Comparison of ENCODE assay signal across 8 cellular contexts in the genomic region with DNA sequence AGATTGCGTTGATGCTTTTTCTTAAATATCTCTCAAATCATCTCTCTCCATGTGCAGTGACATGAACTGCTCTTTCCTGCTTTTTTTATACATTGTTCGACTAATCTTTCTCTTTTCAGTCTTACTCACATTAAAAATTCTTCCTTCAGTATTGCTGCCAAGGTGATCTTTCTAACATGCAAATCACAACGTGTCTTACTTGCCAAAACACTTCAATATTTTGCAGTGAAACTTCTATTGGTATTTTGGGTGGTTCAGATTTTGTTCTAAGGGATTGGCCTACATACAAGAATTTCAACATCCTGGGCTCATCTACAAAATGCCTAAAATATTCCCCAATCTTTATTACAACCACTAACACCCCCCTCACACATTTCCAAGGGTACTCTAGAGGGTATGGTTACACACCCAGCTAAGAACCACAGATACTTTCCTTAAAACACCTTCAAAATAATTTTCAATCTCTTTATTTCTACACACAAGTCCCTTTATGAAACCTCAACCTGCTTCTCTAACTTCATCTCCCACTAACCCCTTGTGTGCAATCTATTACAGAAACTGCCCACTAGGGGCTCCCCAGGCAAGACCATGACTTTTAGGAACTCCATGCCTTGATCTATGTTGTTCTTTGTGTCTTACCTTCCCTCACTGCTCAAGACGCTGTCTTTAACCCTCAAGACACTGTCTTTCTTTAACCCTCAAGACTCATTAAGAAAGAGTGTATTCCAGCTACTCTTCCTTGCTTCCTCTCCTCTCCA. TPM values are rescaled to one million over a fixed set of nuclear protein-coding genes. Genes with fewer than 3 reads are reported as not detected.
DNase-seq lines count a peak whose midpoint lies in the region; ATAC-seq and TF ChIP-seq lines count a peak whose summit lies in the region.

No MANE protein-coding gene starts in this region.

- H3K4me3 ChIP-seq in cardiac muscle cell: no peak overlapping the region
- H3K4me3 ChIP-seq in heart left ventricle: no peak overlapping the region
- H3K4me3 ChIP-seq in cardiac fibroblast (replicated peaks in 1 of 2; ENCODE audit: low read depth in 2 of 2, low read length in 2 of 2): no peak overlapping the region
- H3K4me3 ChIP-seq in tibial nerve: no peak overlapping the region
- no peak overlapping the region for H3K4me3 ChIP-seq in adrenal gland

- H3K27me3 ChIP-seq in cardiac muscle cell (no peaks in the 10 kb centered on the region), heart left ventricle (no peaks in the 10 kb centered on the region), tibial nerve (no peaks in the 10 kb centered on the region), adrenal gland (no peaks in the 10 kb centered on the region)

- no peak overlapping the region for H3K27ac ChIP-seq in cardiac muscle cell
- peak overlapping the region in 1 of 12 donors; percentile 19 for H3K27ac ChIP-seq in heart left ventricle
- H3K27ac ChIP-seq in tibial nerve: peak overlapping the region in 3 of 4 donors; percentile 8 to 49 (median 19)
- no peak overlapping the region for H3K27ac ChIP-seq in adrenal gland

- intact Hi-C loops in heart left ventricle (cut with DNase I) (no loop called here), adrenal gland (cut with DNase I) (no loop called here)

- WGBS in heart left ventricle, 4 donors: 60 to 71% (median 63%) methylated on average over 4 of the region's 4 CpGs
- WGBS in tibial nerve, 2 donors: 49 to 51% methylated on average over 4 of the region's 4 CpGs
- WGBS in adrenal gland, 4 donors: 53 to 60% (median 58%) methylated on average over 4 of the region's 4 CpGs

- H3K9me3 ChIP-seq in cardiac muscle cell (ENCODE audit: low read depth): no peaks in the 10 kb centered on the region
- H3K9me3 ChIP-seq in heart left ventricle: peaks cover 0 to 1% (median 0%) of the 10 kb centered on the region in 12 donors
- no peaks in the 10 kb centered on the region for H3K9me3 ChIP-seq in tibial nerve
- H3K9me3 ChIP-seq in adrenal gland (replicated peaks in 1 of 3): no peaks in the 10 kb centered on the region

- H3K4me1 ChIP-seq in cardiac muscle cell (ENCODE audit: low read depth) (no peaks in the 10 kb centered on the region), heart left ventricle (peaks cover 0 to 9% (median 0%) of the 10 kb centered on the region in 12 donors), tibial nerve (peaks cover 0 to 22% (median 0%) of the 10 kb centered on the region in 4 donors), adrenal gland (replicated peaks in 1 of 2) (no peaks in the 10 kb centered on the region)

- TF ChIP-seq EP300 in tibial nerve (IDR thresholded peaks at IDR 0.05): no peak

- TF ChIP-seq CTCF in cardiac muscle cell (IDR thresholded peaks at IDR 0.05; ENCODE audit: low read depth, low read length): peak; percentile 52
- peak in 4 of 12 donors; percentile 16 to 32 (median 26) for TF ChIP-seq CTCF in heart left ventricle (IDR thresholded peaks at IDR 0.05)
- peak; percentile 54 for TF ChIP-seq CTCF in cardiac fibroblast (IDR thresholded peaks at IDR 0.05; ENCODE audit: low read depth, low read length)
- TF ChIP-seq CTCF in tibial nerve (IDR thresholded peaks at IDR 0.05): peak in 1 of 5 experiments; percentile 39
- TF ChIP-seq CTCF in adrenal gland (IDR thresholded peaks at IDR 0.05): no peak

- TF ChIP-seq POLR2A in heart left ventricle (IDR thresholded peaks at IDR 0.05) (no peak), tibial nerve (IDR thresholded peaks at IDR 0.05) (no peak), adrenal gland (IDR thresholded peaks at IDR 0.05) (no peak)

- DNase-seq in cardiac muscle cell (ENCODE audit: low read depth in 1 of 2, low spot score in 1 of 2): peak in 1 of 2 donors; percentile 47
- DNase-seq in heart left ventricle: no peak
- DNase-seq in cardiac fibroblast (ENCODE audit: low read depth in 2 of 2): peak in 1 of 2 donors; percentile 52
- DNase-seq in tibial nerve (ENCODE audit: low spot score in 2 of 2): no peak
- no peak for DNase-seq in activated naive CD4-positive, alpha-beta T cell (lab: John Stamatoyannopoulos, UW)
- no peak for DNase-seq in adrenal gland
- no peak for DNase-seq in NCI-H2107 (lab: John Stamatoyannopoulos, UW)

- H3K36me3 ChIP-seq in cardiac muscle cell (no peaks in the 10 kb centered on the region), heart left ventricle (no peaks in the 10 kb centered on the region), tibial nerve (no peaks in the 10 kb centered on the region), adrenal gland (replicated peaks in 1 of 2) (no peaks in the 10 kb centered on the region)

- ATAC-seq in heart left ventricle: no peak
- peak; percentile 64 for ATAC-seq in HG03558 (IDR thresholded peaks at IDR 0.05; ENCODE audit: extremely low read depth, unreplicated experiment)

RNA-seq across cellular contexts. Expression of a gene that starts 50.9 kb away (rescaled TPM):
- total RNA-seq in cardiac muscle cell: 155 and 216 TPM in 2 replicates
- polyA plus RNA-seq in cardiac muscle cell: 107 and 159 TPM in 2 replicates
- total RNA-seq in heart left ventricle: 1,000 to 10,000 TPM in 1 of 9 donors, 100 to 1,000 TPM in 3, 10 to 100 TPM in 5; 34.5 to 1,075 (median 97.4) TPM
- 100 to 1,000 TPM in 1 of 2 donors, 10 to 100 TPM in 1; 17.6 to 241 TPM for polyA plus RNA-seq in heart left ventricle
- 100 to 1,000 TPM in 2 of 4 donors, 10 to 100 TPM in 2; 77.1 to 205 (median 115) TPM for total RNA-seq in tibial nerve
- total RNA-seq in adrenal gland: 100 to 1,000 TPM; 103 to 450 (median 185) TPM
- polyA plus RNA-seq in adrenal gland: 10 to 100 TPM; 48.4 to 88.0 (median 54.9) TPM

Comparison
In these comparisons a context has a peak if more than half of its experiments do, and no peak if none do; other contexts are left out.
1. H3K27ac ChIP-seq: peak in tibial nerve (3 of 4); none in cardiac muscle cell (single experiment) and adrenal gland (0 of 5).
2. CTCF ChIP-seq: peak in cardiac muscle cell (single experiment) and cardiac fibroblast (single experiment); none in adrenal gland (0 of 6).